In the genomic region with DNA sequence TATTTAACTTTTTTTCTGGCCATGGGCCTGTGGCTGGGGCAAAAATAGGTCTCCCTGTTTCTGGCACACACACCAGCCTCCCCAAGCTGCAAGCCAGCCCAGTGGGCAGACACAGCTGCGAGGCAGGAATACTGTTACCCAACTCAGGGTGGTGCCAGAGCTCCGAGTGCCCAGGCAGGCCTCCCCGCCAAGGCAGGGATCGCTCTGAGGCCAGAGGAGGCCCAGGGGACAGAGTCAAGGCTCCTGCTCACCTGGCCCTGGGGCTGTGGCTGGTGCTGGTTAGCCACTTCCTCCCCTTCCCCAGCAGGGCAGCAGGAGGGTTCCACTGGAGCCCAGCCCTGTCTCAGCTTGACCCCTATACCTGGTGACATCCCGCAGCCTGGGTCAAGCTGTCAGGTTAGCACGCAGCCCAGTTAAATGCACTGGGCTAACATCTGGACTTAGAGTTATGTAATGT, we compare ENCODE assay signal across 8 cellular contexts.
DNase-seq lines count a peak whose midpoint lies in the region; ATAC-seq and TF ChIP-seq lines count a peak whose summit lies in the region.

No MANE protein-coding gene starts in this region.

- no peaks in the 10 kb centered on the region for H3K36me3 ChIP-seq in left lung

- peak overlapping the region in 1 of 2 donors; percentile 49 for H3K27ac ChIP-seq in left lung

- H3K4me3 ChIP-seq in left lung = no peak overlapping the region

- intact Hi-C loops in left lung (cut with DNase I) = no loop called here

- H3K4me1 ChIP-seq in left lung = peaks cover 0 to 29% of the 10 kb centered on the region in 2 donors

- no peaks in the 10 kb centered on the region for H3K9me3 ChIP-seq in left lung

- in situ Hi-C loops in GM13976 (cut with MboI; ENCODE audit: low sequenced_read_pairs, unreplicated experiment) = no loop called here

- H3K27me3 ChIP-seq in left lung = no peaks in the 10 kb centered on the region

- peak; percentile 40 for DNase-seq in Ammon's horn (ENCODE audit: low spot score)
- peak; percentile 65 for DNase-seq in UCSD-AML1 (lab: John Stamatoyannopoulos, UW; ENCODE audit: unreplicated experiment)
- DNase-seq in left lung = peak in 1 of 2 donors; percentile 61
- DNase-seq in foreskin melanocyte = no peak
- DNase-seq in GM13976 (ENCODE audit: low spot score) = no peak
- no peak for DNase-seq in stimulated activated CD4-positive, alpha-beta T cell treated with anti-CD3 and anti-CD28 coated beads, Interleukin-4, amount 100 ng/mL, for 4 hours

- TF ChIP-seq CTCF in left lung (IDR thresholded peaks at IDR 0.05) (no peak), GM13976 (IDR thresholded peaks at IDR 0.05; ENCODE audit: borderline replicate concordance, control extremely low read depth, extremely low read depth, insufficient read depth, missing control alignments) (no peak)

- ATAC-seq in GM18873 (IDR thresholded peaks at IDR 0.05; ENCODE audit: low FRiP score, unreplicated experiment) (peak; percentile 56), HG03103 (IDR thresholded peaks at IDR 0.05; ENCODE audit: low read depth, unreplicated experiment) (peak; percentile 36), left lung (peak; percentile 74)

Comparison
In these comparisons a context has a peak if more than half of its experiments do, and no peak if none do; other contexts are left out.
1. DNase-seq: peak in Ammon's horn (single experiment) and UCSD-AML1 (single experiment); none in foreskin melanocyte (single experiment), GM13976 (single experiment) and stimulated activated CD4-positive, alpha-beta T cell treated with anti-CD3 and anti-CD28 coated beads, Interleukin-4, amount 100 ng/mL, for 4 hours (0 of 2).
2. Peak in every context shown above with its lines, with median percentiles within 50 percentile points of each other: ATAC-seq.